ENCODE assay signal across 7 cellular contexts in genomic region chr4:88592600-88593448, GRCh38. TPM values are rescaled to one million over a fixed set of nuclear protein-coding genes. Genes with fewer than 3 reads are reported as not detected.
DNase-seq lines count a peak whose midpoint lies in the region; ATAC-seq and TF ChIP-seq lines count a peak whose summit lies in the region.

No MANE protein-coding gene starts in this region.

- peaks cover 2% of the 10 kb centered on the region; the same call in 1 of the 2 replicates for H3K36me3 ChIP-seq in WERI-Rb-1
- H3K36me3 ChIP-seq in breast epithelium: no peaks in the 10 kb centered on the region
- H3K36me3 ChIP-seq in spleen: peaks cover 0 to 26% (median 7%) of the 10 kb centered on the region in 6 donors

- no peak for TF ChIP-seq CTCF in NB4 (IDR thresholded peaks at IDR 0.05; ENCODE audit: low read depth, low read length)
- no peak for TF ChIP-seq CTCF in WERI-Rb-1 (IDR thresholded peaks at IDR 0.05; ENCODE audit: low read depth, low read length)
- TF ChIP-seq CTCF in breast epithelium (IDR thresholded peaks at IDR 0.05): no peak
- peak in 4 of 11 experiments; percentile 0 to 10 (median 4) for TF ChIP-seq CTCF in spleen (IDR thresholded peaks at IDR 0.05 in 8 of 11, conservative IDR thresholded peaks at IDR 0.05 in 3 of 11)

- H3K27ac ChIP-seq in WERI-Rb-1: peak overlapping the region; percentile 72
- peak overlapping the region; percentile 90 to 94 for H3K27ac ChIP-seq in breast epithelium
- peak overlapping the region; percentile 91 to 99 (median 97) for H3K27ac ChIP-seq in spleen

- no peaks in the 10 kb centered on the region for H3K9me3 Mint-ChIP-seq in immature natural killer cell

- H3K4me3 ChIP-seq in NB4 (ENCODE audit: low read depth, low read length) (peak overlapping the region; percentile 58), WERI-Rb-1 (ENCODE audit: low read depth, low read length) (peak overlapping the region; percentile 71), breast epithelium (peak overlapping the region; percentile 69 to 91 (median 80)), spleen (peak overlapping the region; percentile 87 to 99 (median 94))

- intact Hi-C loops in breast epithelium (cut with DNase I; ENCODE audit: low total_unique reads): no loop called here
- intact Hi-C loops in spleen (cut with DNase I; ENCODE audit: low total_unique reads): no loop called here

- peak overlapping the region; percentile 92 to 99 (median 95) for H3K4me3 Mint-ChIP-seq in immature natural killer cell

- TF ChIP-seq POLR2A in NB4 (IDR thresholded peaks at IDR 0.05; ENCODE audit: extremely low read depth, insufficient read length): no peak
- TF ChIP-seq POLR2A in breast epithelium (IDR thresholded peaks at IDR 0.05): peak; percentile 38
- peak in 1 of 3 donors; percentile 83 for TF ChIP-seq POLR2A in spleen (IDR thresholded peaks at IDR 0.05)

- peak; percentile 81 for DNase-seq in NB4 (ENCODE audit: low read depth)
- peak; percentile 64 for DNase-seq in WERI-Rb-1
- DNase-seq in breast epithelium (ENCODE audit: low spot score in 2 of 2): peak; percentile 56 to 67
- DNase-seq in immature natural killer cell: peak; percentile 77 to 82 (median 81)
- DNase-seq in spleen: peak; percentile 97

- no peaks in the 10 kb centered on the region for H3K4me1 ChIP-seq in breast epithelium
- H3K4me1 ChIP-seq in spleen: peaks cover 0 to 59% (median 30%) of the 10 kb centered on the region in 6 donors

- H3K36me3 Mint-ChIP-seq in immature natural killer cell: peaks cover 0 to 10% (median 3%) of the 10 kb centered on the region in 3 donors

- no peaks in the 10 kb centered on the region for H3K27me3 ChIP-seq in WERI-Rb-1 (ENCODE audit: insufficient read depth, low read depth, severe bottlenecking)
- no peaks in the 10 kb centered on the region for H3K27me3 ChIP-seq in breast epithelium
- no peaks in the 10 kb centered on the region for H3K27me3 ChIP-seq in spleen (replicated peaks in 1 of 7)

- peaks cover 30 to 39% of the 10 kb centered on the region in 2 donors for H3K4me1 Mint-ChIP-seq in immature natural killer cell

- H3K27me3 Mint-ChIP-seq in immature natural killer cell (ENCODE audit: low read depth in 3 of 3): peaks cover 6 to 16% (median 6%) of the 10 kb centered on the region in 3 donors

- peak; percentile 85 for ATAC-seq in GM18502 (IDR thresholded peaks at IDR 0.05; ENCODE audit: poor library complexity, unreplicated experiment)
- peak; percentile 78 for ATAC-seq in HG02571 (IDR thresholded peaks at IDR 0.05; ENCODE audit: unreplicated experiment)

- H3K9me3 ChIP-seq in WERI-Rb-1 (ENCODE audit: severe bottlenecking) (no peaks in the 10 kb centered on the region), breast epithelium (no peaks in the 10 kb centered on the region), spleen (no peaks in the 10 kb centered on the region)

- WGBS in spleen, 5 donors: 1 to 2% (median 1%) methylated on average over 27 to 89 of the region's 89 CpGs

- H3K27ac Mint-ChIP-seq in immature natural killer cell: peak overlapping the region; percentile 85 to 97 (median 94)

RNA-seq across cellular contexts. Expression of gene HERC3, which starts 0.5 kb away (rescaled TPM):
- total RNA-seq in breast epithelium (10 to 100 TPM; 34.1 to 60.9 (median 35.4) TPM), spleen (10 to 100 TPM; 51.3 to 73.5 (median 69.5) TPM)
- polyA plus RNA-seq in immature natural killer cell (10 to 100 TPM; 21.7 to 39.7 (median 32.0) TPM), spleen (1 to 10 TPM; 4.4 to 8.5 (median 5.8) TPM)

Comparison
In these comparisons a context has a peak if more than half of its experiments do, and no peak if none do; other contexts are left out.
1. Peak in every context shown above with its lines: DNase-seq, ATAC-seq, H3K4me3 ChIP-seq and H3K27ac ChIP-seq.